In genomic region chr10:95755511-95756004, GRCh38 we compare ENCODE assay signal across 1 cellular context.
TF ChIP-seq lines count a peak whose summit lies in the region.

No MANE protein-coding gene starts in this region.

TF ChIP-seq in GM23338, 12 proteins besides CTCF, POLR2A, EP300 and RAD21:
- TF ChIP-seq, protein P1, sequence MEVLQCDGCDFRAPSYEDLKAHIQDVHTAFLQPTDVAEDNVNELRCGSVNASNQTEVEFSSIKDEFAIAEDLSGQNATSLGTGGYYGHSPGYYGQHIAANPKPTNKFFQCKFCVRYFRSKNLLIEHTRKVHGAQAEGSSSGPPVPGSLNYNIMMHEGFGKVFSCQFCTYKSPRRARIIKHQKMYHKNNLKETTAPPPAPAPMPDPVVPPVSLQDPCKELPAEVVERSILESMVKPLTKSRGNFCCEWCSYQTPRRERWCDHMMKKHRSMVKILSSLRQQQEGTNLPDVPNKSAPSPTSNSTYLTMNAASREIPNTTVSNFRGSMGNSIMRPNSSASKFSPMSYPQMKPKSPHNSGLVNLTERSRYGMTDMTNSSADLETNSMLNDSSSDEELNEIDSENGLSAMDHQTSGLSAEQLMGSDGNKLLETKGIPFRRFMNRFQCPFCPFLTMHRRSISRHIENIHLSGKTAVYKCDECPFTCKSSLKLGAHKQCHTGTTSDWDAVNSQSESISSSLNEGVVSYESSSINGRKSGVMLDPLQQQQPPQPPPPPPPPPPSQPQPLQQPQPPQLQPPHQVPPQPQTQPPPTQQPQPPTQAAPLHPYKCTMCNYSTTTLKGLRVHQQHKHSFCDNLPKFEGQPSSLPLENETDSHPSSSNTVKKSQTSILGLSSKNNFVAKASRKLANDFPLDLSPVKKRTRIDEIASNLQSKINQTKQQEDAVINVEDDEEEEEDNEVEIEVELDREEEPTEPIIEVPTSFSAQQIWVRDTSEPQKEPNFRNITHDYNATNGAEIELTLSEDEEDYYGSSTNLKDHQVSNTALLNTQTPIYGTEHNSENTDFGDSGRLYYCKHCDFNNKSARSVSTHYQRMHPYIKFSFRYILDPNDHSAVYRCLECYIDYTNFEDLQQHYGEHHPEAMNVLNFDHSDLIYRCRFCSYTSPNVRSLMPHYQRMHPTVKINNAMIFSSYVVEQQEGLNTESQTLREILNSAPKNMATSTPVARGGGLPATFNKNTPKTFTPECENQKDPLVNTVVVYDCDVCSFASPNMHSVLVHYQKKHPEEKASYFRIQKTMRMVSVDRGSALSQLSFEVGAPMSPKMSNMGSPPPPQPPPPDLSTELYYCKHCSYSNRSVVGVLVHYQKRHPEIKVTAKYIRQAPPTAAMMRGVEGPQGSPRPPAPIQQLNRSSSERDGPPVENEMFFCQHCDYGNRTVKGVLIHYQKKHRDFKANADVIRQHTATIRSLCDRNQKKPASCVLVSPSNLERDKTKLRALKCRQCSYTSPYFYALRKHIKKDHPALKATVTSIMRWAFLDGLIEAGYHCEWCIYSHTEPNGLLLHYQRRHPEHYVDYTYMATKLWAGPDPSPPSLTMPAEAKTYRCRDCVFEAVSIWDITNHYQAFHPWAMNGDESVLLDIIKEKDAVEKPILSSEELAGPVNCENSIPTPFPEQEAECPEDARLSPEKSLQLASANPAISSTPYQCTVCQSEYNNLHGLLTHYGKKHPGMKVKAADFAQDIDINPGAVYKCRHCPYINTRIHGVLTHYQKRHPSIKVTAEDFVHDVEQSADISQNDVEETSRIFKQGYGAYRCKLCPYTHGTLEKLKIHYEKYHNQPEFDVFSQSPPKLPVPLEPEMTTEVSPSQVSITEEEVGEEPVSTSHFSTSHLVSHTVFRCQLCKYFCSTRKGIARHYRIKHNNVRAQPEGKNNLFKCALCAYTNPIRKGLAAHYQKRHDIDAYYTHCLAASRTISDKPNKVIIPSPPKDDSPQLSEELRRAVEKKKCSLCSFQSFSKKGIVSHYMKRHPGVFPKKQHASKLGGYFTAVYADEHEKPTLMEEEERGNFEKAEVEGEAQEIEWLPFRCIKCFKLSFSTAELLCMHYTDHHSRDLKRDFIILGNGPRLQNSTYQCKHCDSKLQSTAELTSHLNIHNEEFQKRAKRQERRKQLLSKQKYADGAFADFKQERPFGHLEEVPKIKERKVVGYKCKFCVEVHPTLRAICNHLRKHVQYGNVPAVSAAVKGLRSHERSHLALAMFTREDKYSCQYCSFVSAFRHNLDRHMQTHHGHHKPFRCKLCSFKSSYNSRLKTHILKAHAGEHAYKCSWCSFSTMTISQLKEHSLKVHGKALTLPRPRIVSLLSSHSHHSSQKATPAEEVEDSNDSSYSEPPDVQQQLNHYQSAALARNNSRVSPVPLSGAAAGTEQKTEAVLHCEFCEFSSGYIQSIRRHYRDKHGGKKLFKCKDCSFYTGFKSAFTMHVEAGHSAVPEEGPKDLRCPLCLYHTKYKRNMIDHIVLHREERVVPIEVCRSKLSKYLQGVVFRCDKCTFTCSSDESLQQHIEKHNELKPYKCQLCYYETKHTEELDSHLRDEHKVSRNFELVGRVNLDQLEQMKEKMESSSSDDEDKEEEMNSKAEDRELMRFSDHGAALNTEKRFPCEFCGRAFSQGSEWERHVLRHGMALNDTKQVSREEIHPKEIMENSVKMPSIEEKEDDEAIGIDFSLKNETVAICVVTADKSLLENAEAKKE (CRISPR knock-in tag; IDR thresholded peaks at IDR 0.05): peak; percentile 47; the same call in 1 of the 2 replicates
- no peak for TF ChIP-seq STAT1 (IDR thresholded peaks at IDR 0.05; ENCODE audit: unreplicated experiment)
